Comparison of ENCODE assay signal across 10 cellular contexts in the genomic region with DNA sequence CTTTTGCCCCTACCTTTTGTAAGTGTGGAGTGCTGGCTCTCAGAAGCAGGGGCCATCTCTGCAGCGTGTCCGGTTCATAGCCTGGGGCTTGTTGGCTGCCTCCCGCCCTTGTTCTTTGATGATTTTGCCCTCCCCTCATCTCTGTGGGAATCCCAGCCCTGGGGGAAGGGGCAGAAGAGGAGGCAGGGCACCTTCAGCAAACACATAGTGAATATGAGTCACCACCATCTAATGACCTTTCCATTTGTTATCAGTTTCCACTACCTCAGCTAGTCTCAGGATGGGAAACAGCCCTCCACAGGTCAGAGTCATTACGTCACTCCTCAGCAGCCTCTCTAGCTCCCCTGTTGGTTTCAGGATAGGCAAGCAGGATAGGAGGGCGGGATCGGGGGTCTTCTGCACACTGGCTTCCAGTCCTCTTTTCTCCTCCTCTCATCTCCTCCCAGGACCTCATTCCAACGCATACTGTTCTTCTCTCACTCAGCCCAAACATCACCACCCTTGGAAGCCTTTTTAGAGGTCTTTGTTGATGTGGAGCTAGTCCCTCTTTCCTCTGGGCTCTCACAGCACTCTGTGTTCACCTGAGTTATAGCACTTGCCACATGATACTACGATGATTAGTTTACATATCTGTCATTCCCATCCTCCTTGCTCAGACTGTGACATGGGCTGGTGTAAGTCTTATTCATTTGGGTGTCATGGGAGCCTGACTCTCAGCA. TPM values are rescaled to one million over a fixed set of nuclear protein-coding genes. Genes with fewer than 3 reads are reported as not detected.
A peak's percentile ranks its signal among the peaks of the same experiment; 100 is the strongest.
DNase-seq lines count a peak whose midpoint lies in the region; ATAC-seq lines count a peak whose summit lies in the region.
"Had no signal": no experiment of that assay in that cellular context is flagged by ENCODE, and none has a peak within 500 bp of the region (broad histone marks: within the 10 kb centered on the region; RNA-seq: fewer than 3 reads in every experiment).

No MANE protein-coding gene starts in this region.

- H3K27me3 Mint-ChIP-seq in activated naive CD8-positive, alpha-beta T cell treated with anti-CD3 and anti-CD28 coated beads, Interleukin-2, amount 50 U/mL, for 24 hours: no peaks in the 10 kb centered on the region

- peak overlapping the region; percentile 16 for H3K27ac Mint-ChIP-seq in activated naive CD8-positive, alpha-beta T cell treated with anti-CD3 and anti-CD28 coated beads, Interleukin-2, amount 50 U/mL, for 24 hours
- H3K27ac Mint-ChIP-seq: B cell had no signal

- no peak overlapping the region for H4K8ac ChIP-seq in mesendoderm (ENCODE audit: low read depth, low read length)

- no peak overlapping the region for H2BK15ac ChIP-seq in mesendoderm (replicated peaks; ENCODE audit: low read depth)

- no peaks in the 10 kb centered on the region for H3K36me3 Mint-ChIP-seq in activated naive CD8-positive, alpha-beta T cell treated with anti-CD3 and anti-CD28 coated beads, Interleukin-2, amount 50 U/mL, for 24 hours (ENCODE audit: low read depth)

- H3K23ac ChIP-seq in mesendoderm (ENCODE audit: low read length): no peak overlapping the region

- peak; percentile 69 for DNase-seq in NCI-H2029 (lab: John Stamatoyannopoulos, UW)
- DNase-seq in NCI-H2029 treated with DMSO at 0.1 percent for 48 hours (lab: John Stamatoyannopoulos, UW): no peak
- DNase-seq in HPDE6-E6E7 (ENCODE audit: extremely low spot score): peak; percentile 50
- DNase-seq in activated naive CD8-positive, alpha-beta T cell treated with anti-CD3 and anti-CD28 coated beads, Interleukin-2, amount 50 U/mL, for 24 hours: peak; percentile 34
- peak; percentile 99 for DNase-seq in mesendoderm
- DNase-seq in NCI-H1436 treated with DMSO at 0.1 percent for 48 hours (lab: John Stamatoyannopoulos, UW): no peak

- H3K56ac ChIP-seq in mesendoderm (ENCODE audit: low read length): peak overlapping the region; percentile 43

- H3K9me3 Mint-ChIP-seq in activated naive CD8-positive, alpha-beta T cell treated with anti-CD3 and anti-CD28 coated beads, Interleukin-2, amount 50 U/mL, for 24 hours: no peaks in the 10 kb centered on the region

- no peak overlapping the region for H4K5ac ChIP-seq in mesendoderm (ENCODE audit: low read length)

- peaks cover 4% of the 10 kb centered on the region for H3K4me1 ChIP-seq in mesendoderm (ENCODE audit: control insufficient read depth, low read depth, low read length)
- H3K4me1 ChIP-seq: parathyroid adenoma had no signal

- H3K4me3 ChIP-seq in mesendoderm (ENCODE audit: low read length): no peak overlapping the region

- no peaks in the 10 kb centered on the region for H3K36me3 ChIP-seq in mesendoderm (ENCODE audit: control insufficient read depth, insufficient read depth, low read length)

- no peak overlapping the region for H2AK5ac ChIP-seq in mesendoderm (ENCODE audit: low read length)

- H3K4me1 Mint-ChIP-seq in activated naive CD8-positive, alpha-beta T cell treated with anti-CD3 and anti-CD28 coated beads, Interleukin-2, amount 50 U/mL, for 24 hours: peaks cover 20% of the 10 kb centered on the region
- H3K4me1 Mint-ChIP-seq: B cell had no signal

- H3K4me3 Mint-ChIP-seq in activated naive CD8-positive, alpha-beta T cell treated with anti-CD3 and anti-CD28 coated beads, Interleukin-2, amount 50 U/mL, for 24 hours: no peak overlapping the region
- H3K4me3 Mint-ChIP-seq: B cell had no signal

- H3K27ac ChIP-seq in mesendoderm (ENCODE audit: low read depth, low read length): peak overlapping the region; percentile 38
- H3K27ac ChIP-seq: parathyroid adenoma had no signal

- WGBS in mesendoderm (ENCODE audit: extremely low coverage, insufficient coverage, low lambda C conversion rate): no CpG with 5 or more reads among the region's 8 CpGs

- H3K9ac ChIP-seq in mesendoderm (ENCODE audit: low read length): no peak overlapping the region
- H3K9ac ChIP-seq: parathyroid adenoma had no signal

- peak; percentile 98 for ATAC-seq in activated naive CD8-positive, alpha-beta T cell treated with anti-CD3 and anti-CD28 coated beads, Interleukin-2, amount 50 U/mL, for 24 hours
- ATAC-seq in GM21737 (IDR thresholded peaks at IDR 0.05; ENCODE audit: unreplicated experiment) (no peak), HG02870 (IDR thresholded peaks at IDR 0.05; ENCODE audit: unreplicated experiment) (no peak)

- no peak overlapping the region for H3K4ac ChIP-seq in mesendoderm (ENCODE audit: low read depth, low read length)

- no peaks in the 10 kb centered on the region for H3K79me1 ChIP-seq in mesendoderm (ENCODE audit: low read length)

- H3K27me3 ChIP-seq in mesendoderm (ENCODE audit: insufficient read depth, low read length, poor library complexity): no peaks in the 10 kb centered on the region

- no peak overlapping the region for H2BK120ac ChIP-seq in mesendoderm (ENCODE audit: low read depth, low read length)

- H2BK5ac ChIP-seq in mesendoderm (ENCODE audit: low read length): no peak overlapping the region

- H3K18ac ChIP-seq in mesendoderm (ENCODE audit: low read length): peak overlapping the region; percentile 21

- no peaks in the 10 kb centered on the region for H3K79me2 ChIP-seq in mesendoderm (ENCODE audit: control insufficient read depth, insufficient read depth, low read length)
- H3K79me2 ChIP-seq: parathyroid adenoma had no signal

- H3K4me2 ChIP-seq in mesendoderm (ENCODE audit: low read length): no peak overlapping the region

RNA-seq across cellular contexts. Expression of a gene that starts 15.8 kb away (rescaled TPM):
- 33.2 TPM for polyA plus RNA-seq in mesendoderm (2013, experiment 1 of 2)
- 33.5 TPM for polyA plus RNA-seq in mesendoderm (2013, experiment 2 of 2)

Comparison
In these comparisons a context has a peak if more than half of its experiments do, and no peak if none do; other contexts are left out.
1. DNase-seq: peak in NCI-H2029 (single experiment), HPDE6-E6E7 (single experiment), activated naive CD8-positive, alpha-beta T cell treated with anti-CD3 and anti-CD28 coated beads, Interleukin-2, amount 50 U/mL, for 24 hours (single experiment) and mesendoderm (single experiment); none in NCI-H2029 treated with DMSO at 0.1 percent for 48 hours (single experiment) and NCI-H1436 treated with DMSO at 0.1 percent for 48 hours (single experiment).